In the genomic region with DNA sequence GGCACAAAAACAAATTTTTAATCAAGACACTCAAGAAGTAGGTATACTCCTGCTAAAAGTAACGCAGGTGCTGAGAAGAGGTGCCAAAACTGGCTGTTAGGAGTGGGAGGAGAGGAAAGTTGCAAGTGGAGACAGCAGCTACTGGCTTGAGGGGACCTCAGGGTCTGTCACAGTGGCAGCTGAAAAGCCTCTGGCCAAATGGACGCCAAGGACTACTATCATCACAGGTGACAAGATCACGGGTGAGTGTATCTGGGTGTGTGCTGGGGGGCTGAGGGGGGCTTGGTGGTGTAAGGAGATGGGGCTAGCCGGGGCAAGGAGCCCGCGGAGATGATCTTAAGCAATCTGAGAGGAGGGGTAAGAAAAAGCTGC, we compare ENCODE assay signal across 8 cellular contexts.
DNase-seq lines count a peak whose midpoint lies in the region; ATAC-seq and TF ChIP-seq lines count a peak whose summit lies in the region.

No MANE protein-coding gene starts in this region.

- H3K4me1 Mint-ChIP-seq in nephron progenitor cell: peaks cover 27% of the 10 kb centered on the region

- H3K4me3 Mint-ChIP-seq in nephron progenitor cell: peak overlapping the region; percentile 86

- H3K9ac ChIP-seq in NT2/D1 (ENCODE audit: insufficient read length, low read depth) (peak overlapping the region; percentile 92), endocrine pancreas (ENCODE audit: control insufficient read depth, insufficient read depth, low read length) (peak overlapping the region; percentile 94)

- H3K4me1 ChIP-seq in ACC112 (ENCODE audit: control insufficient read depth, insufficient read depth, low read length, unreplicated experiment) (peaks cover 15% of the 10 kb centered on the region), NT2/D1 (ENCODE audit: insufficient read depth, insufficient read length) (no peaks in the 10 kb centered on the region), endocrine pancreas (ENCODE audit: control insufficient read depth, insufficient read depth, low read length) (no peaks in the 10 kb centered on the region)

- H3K9me3 ChIP-seq in NT2/D1 (ENCODE audit: insufficient read depth, low read length) (peaks cover 29% of the 10 kb centered on the region; the same call in 1 of the 2 replicates), endocrine pancreas (ENCODE audit: control insufficient read depth, low read length) (no peaks in the 10 kb centered on the region)

- peak; percentile 5 for ATAC-seq in GM19351 (IDR thresholded peaks at IDR 0.05; ENCODE audit: unreplicated experiment)

- H3K9me3 Mint-ChIP-seq in nephron progenitor cell: peaks cover 24% of the 10 kb centered on the region

- H3K36me3 Mint-ChIP-seq in nephron progenitor cell (ENCODE audit: low read depth): peaks cover 32% of the 10 kb centered on the region

- H2AFZ ChIP-seq in ACC112 (ENCODE audit: low read length, unreplicated experiment): peak overlapping the region; percentile 93

- DNase-seq in NT2/D1 (ENCODE audit: low read depth, low spot score): no peak
- no peak for DNase-seq in nephron progenitor cell
- DNase-seq in NCI-H1105 treated with DMSO at 0.1 percent for 48 hours (lab: John Stamatoyannopoulos, UW): no peak
- no peak for DNase-seq in RPMI8226
- DNase-seq in GM19238 (ENCODE audit: insufficient read length, low spot score): no peak

- peaks cover 39% of the 10 kb centered on the region for H3K79me2 ChIP-seq in ACC112 (ENCODE audit: control insufficient read depth, insufficient read depth, low read length, unreplicated experiment)

- H3K27me3 ChIP-seq in ACC112 (ENCODE audit: insufficient read depth, low read length) (no peaks in the 10 kb centered on the region), NT2/D1 (ENCODE audit: insufficient read depth, insufficient read length) (no peaks in the 10 kb centered on the region), endocrine pancreas (ENCODE audit: control insufficient read depth, insufficient read depth, low read length) (no peaks in the 10 kb centered on the region)

- peak overlapping the region; percentile 59; the same call in 1 of the 2 replicates for H3K27ac ChIP-seq in ACC112 (ENCODE audit: low read depth, low read length)

- H3K27me3 Mint-ChIP-seq in nephron progenitor cell (ENCODE audit: low read depth, poor library complexity): peaks cover 2% of the 10 kb centered on the region

- TF ChIP-seq CTCF in nephron progenitor cell (IDR thresholded peaks at IDR 0.05): no peak

- H3K4me3 ChIP-seq in ACC112 (ENCODE audit: low read depth, low read length) (peak overlapping the region; percentile 84), NT2/D1 (ENCODE audit: insufficient read length, low read depth) (peak overlapping the region; percentile 85), endocrine pancreas (ENCODE audit: control insufficient read depth, insufficient read depth, low read length) (peak overlapping the region; percentile 63)

- H3K36me3 ChIP-seq in ACC112 (ENCODE audit: insufficient read depth, low read length) (peaks cover 40% of the 10 kb centered on the region), NT2/D1 (ENCODE audit: insufficient read depth, insufficient read length, low read length) (peaks cover 47% of the 10 kb centered on the region), endocrine pancreas (ENCODE audit: control insufficient read depth, insufficient read depth, low read length) (no peaks in the 10 kb centered on the region)

- H3K27ac Mint-ChIP-seq in nephron progenitor cell: peak overlapping the region; percentile 74
